In genomic region chr12:71767183-71767582, GRCh38 we compare ENCODE assay signal across 1 cellular context.
TF ChIP-seq lines count a peak whose summit lies in the region.

No MANE protein-coding gene starts in this region.

TF ChIP-seq in WTC11, 78 proteins besides CTCF, POLR2A, EP300 and RAD21:
- TF ChIP-seq ZNF532 (CRISPR knock-in tag; IDR thresholded peaks at IDR 0.05; ENCODE audit: borderline replicate concordance) (no peak), USF1 (CRISPR knock-in tag; IDR thresholded peaks at IDR 0.05) (no peak), ZNF219 (CRISPR knock-in tag; IDR thresholded peaks at IDR 0.05; ENCODE audit: borderline replicate concordance) (no peak), NR3C1 (CRISPR knock-in tag; conservative IDR thresholded peaks at IDR 0.05; ENCODE audit: low read depth) (no peak), CREM (CRISPR knock-in tag; IDR thresholded peaks at IDR 0.05) (no peak), PREB (CRISPR knock-in tag; IDR thresholded peaks at IDR 0.05; ENCODE audit: borderline replicate concordance) (no peak), E2F1 (CRISPR knock-in tag; IDR thresholded peaks at IDR 0.05) (no peak), PRDM15 (CRISPR knock-in tag; IDR thresholded peaks at IDR 0.05) (no peak), ATF6 (CRISPR knock-in tag; IDR thresholded peaks at IDR 0.05) (no peak), ZNF425 (CRISPR knock-in tag; conservative IDR thresholded peaks at IDR 0.05) (no peak), ATF2 (CRISPR knock-in tag; IDR thresholded peaks at IDR 0.05; ENCODE audit: borderline replicate concordance, low read depth) (no peak), SOX15 (CRISPR knock-in tag; IDR thresholded peaks at IDR 0.05) (no peak), HMGA2 (CRISPR knock-in tag; IDR thresholded peaks at IDR 0.05) (no peak)
